10 cellular contexts compared by ENCODE assay signal in the genomic region with DNA sequence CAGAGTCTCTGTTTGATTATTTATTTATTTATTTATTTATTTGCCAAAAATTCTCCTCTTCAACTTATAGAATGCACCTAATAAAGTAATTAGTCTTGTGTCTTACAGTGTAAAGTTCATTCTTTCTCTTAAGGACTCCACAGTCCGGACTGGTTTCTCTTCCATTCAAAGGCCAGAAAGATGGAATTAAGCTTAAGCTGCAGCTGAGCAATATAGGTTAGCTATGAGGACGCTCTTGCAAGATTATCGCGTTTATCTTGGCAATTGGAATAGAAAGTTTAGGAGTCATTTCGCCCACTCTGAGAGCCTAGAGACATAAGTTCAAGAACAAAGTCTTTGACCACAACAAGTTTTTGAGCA.
DNase-seq lines count a peak whose midpoint lies in the region; ATAC-seq and TF ChIP-seq lines count a peak whose summit lies in the region.
"Had no signal": no experiment of that assay in that cellular context is flagged by ENCODE, and none has a peak within 500 bp of the region (broad histone marks: within the 10 kb centered on the region; RNA-seq: fewer than 3 reads in every experiment).

No MANE protein-coding gene starts in this region.

- H3K4me3 ChIP-seq in HEK293 (ENCODE audit: low read depth, low read length) (no peak overlapping the region), MM.1S (ENCODE audit: low read length) (peak overlapping the region; percentile 28; the same call in 1 of the 2 replicates)

- H3F3A ChIP-seq in MM.1S (ENCODE audit: insufficient read depth, low read length): no peaks in the 10 kb centered on the region

- peaks cover 27% of the 10 kb centered on the region for H3K36me3 Mint-ChIP-seq in nephron progenitor cell (ENCODE audit: low read depth)

- H3K36me3 ChIP-seq in HEK293 (ENCODE audit: control insufficient read depth in 2 of 2, insufficient read depth in 1 of 2, low read length in 2 of 2): no peaks in the 10 kb centered on the region
- H3K36me3 ChIP-seq in MM.1S (replicated peaks; ENCODE audit: insufficient read depth, low read length): no peaks in the 10 kb centered on the region

- H4K20me1 ChIP-seq in MM.1S (ENCODE audit: insufficient read depth, low read length): no peaks in the 10 kb centered on the region

- H3K27ac Mint-ChIP-seq in nephron progenitor cell: peak overlapping the region; percentile 84
- H3K27ac Mint-ChIP-seq: T-helper 2 cell treated with Interferon-gamma antibody and Interleukin-4, amounts not matched to agents 5 μg/mL and 100 μg/mL, for 36 hours had no signal

- H3K9me2 ChIP-seq in MM.1S (replicated peaks; ENCODE audit: insufficient read depth, low read length): no peaks in the 10 kb centered on the region

- no peaks in the 10 kb centered on the region for H3K9me3 ChIP-seq in HEK293 (ENCODE audit: control insufficient read depth, insufficient read depth, low read depth, low read length)
- H3K9me3 ChIP-seq in MM.1S (replicated peaks; ENCODE audit: insufficient read depth, low read length): no peaks in the 10 kb centered on the region

- H3K27me3 ChIP-seq in MM.1S (replicated peaks; ENCODE audit: insufficient read depth, low read length): no peaks in the 10 kb centered on the region

- H3K4me3 Mint-ChIP-seq in nephron progenitor cell: no peak overlapping the region
- H3K4me3 Mint-ChIP-seq: neural crest cell; T-helper 2 cell treated with Interferon-gamma antibody and Interleukin-4, amounts not matched to agents 5 μg/mL and 100 μg/mL, for 36 hours had no signal

- ATAC-seq in GM18873 (IDR thresholded peaks at IDR 0.05; ENCODE audit: low FRiP score, unreplicated experiment) (peak; percentile 27), HG03520 (IDR thresholded peaks at IDR 0.05; ENCODE audit: unreplicated experiment) (no peak)

- H3K27me3 Mint-ChIP-seq in nephron progenitor cell (ENCODE audit: low read depth, poor library complexity): no peaks in the 10 kb centered on the region

- peaks cover 44% of the 10 kb centered on the region for H3K4me1 Mint-ChIP-seq in nephron progenitor cell

- POLR2A ChIA-PET in HEK293 (lab: Yijun Ruan, JAX): interaction anchor here (1.2 to 1.4 kb wide), 2 partner anchors 35 to 153 kb away, joined by 3 to 6 read pairs; a partner anchor contains a TSS

- CTCF ChIA-PET in HEK293 (lab: Yijun Ruan, JAX): interaction anchor here (0.6 to 4.2 kb wide), 35 partner anchors 9 to 435 kb away, joined by 3 to 35 read pairs (median 5); a partner anchor contains a TSS

- H3K9ac ChIP-seq in MM.1S (ENCODE audit: low read length): no peak overlapping the region

- TF ChIP-seq CTCF in HEK293 (tag by site-specific recombination; IDR thresholded peaks at IDR 0.05) (no peak), MM.1S (IDR thresholded peaks at IDR 0.05; ENCODE audit: low read length) (no peak), nephron progenitor cell (IDR thresholded peaks at IDR 0.05) (no peak)

- no peak for DNase-seq in MM.1S
- DNase-seq in nephron progenitor cell: no peak
- no peak for DNase-seq in GOT3 (lab: John Stamatoyannopoulos, UW)
- no peak for DNase-seq in NCI-H524 (lab: John Stamatoyannopoulos, UW)
- no peak for DNase-seq in T-helper 9 cell

- H3K4me1 ChIP-seq in HEK293 (ENCODE audit: control insufficient read depth, insufficient read depth, low read length): no peaks in the 10 kb centered on the region
- peaks cover 5% of the 10 kb centered on the region; the same call in 1 of the 2 replicates for H3K4me1 ChIP-seq in MM.1S (ENCODE audit: low read length)

- no peaks in the 10 kb centered on the region for H3K79me2 ChIP-seq in MM.1S (ENCODE audit: low read length)

- H3K4me2 ChIP-seq in MM.1S (ENCODE audit: low read depth, low read length): peak overlapping the region; percentile 64

- H3K27ac ChIP-seq in HEK293 (ENCODE audit: extremely low read depth, low read depth, low read length) (no peak overlapping the region), MM.1S (ENCODE audit: low read length) (no peak overlapping the region)

- H2AFZ ChIP-seq in MM.1S (ENCODE audit: low read length): peak overlapping the region; percentile 71

- H3K9me3 Mint-ChIP-seq in nephron progenitor cell: no peaks in the 10 kb centered on the region
- H3K9me3 Mint-ChIP-seq: neural crest cell; T-helper 2 cell treated with Interferon-gamma antibody and Interleukin-4, amounts not matched to agents 5 μg/mL and 100 μg/mL, for 36 hours had no signal

TF ChIP-seq in HEK293, 187 proteins besides CTCF, POLR2A, EP300 and RAD21:
- TF ChIP-seq ZNF768 (tag by site-specific recombination; IDR thresholded peaks at IDR 0.05): peak; percentile 44; the same call in 1 of the 2 replicates
- TF ChIP-seq ZNF785 (tag by site-specific recombination; IDR thresholded peaks at IDR 0.05): no peak
